11 cellular contexts compared by ENCODE assay signal in genomic region chr16:13081825-13082224, GRCh38.
"Had no signal": no experiment of that assay in that cellular context is flagged by ENCODE, and none has a peak within 500 bp of the region (broad histone marks: within the 10 kb centered on the region; RNA-seq: fewer than 3 reads in every experiment).

No MANE protein-coding gene starts in this region.

- H3K4me1 ChIP-seq: HAP-1 had no signal

- FAIRE-seq: H1, H54 had no signal

- H3K4me2 ChIP-seq: GM23338 had no signal

- H2AFZ ChIP-seq: GM23248, GM23338 had no signal

- ATAC-seq: GM23338, HCT116 had no signal

- H3K4me3 ChIP-seq: GM23248, GM23338, HAP-1 had no signal

- H3K27ac ChIP-seq: GM23248 had no signal

- H3K36me3 ChIP-seq: HAP-1 had no signal

- H3K9me3 ChIP-seq: HAP-1 had no signal

- DNase-seq: GM23248, GOT3, H7, H9, HCEC 1CT, HFFc6 had no signal

- H3K9ac ChIP-seq: GM23248 had no signal
